Comparison of ENCODE assay signal across 14 cellular contexts in genomic region chr2:112255875-112256274, GRCh38. TPM values are rescaled to one million over a fixed set of nuclear protein-coding genes. Genes with fewer than 3 reads are reported as not detected.
A peak's percentile ranks its signal among the peaks of the same experiment; 100 is the strongest.
DNase-seq lines count a peak whose midpoint lies in the region; ATAC-seq, FAIRE-seq and TF ChIP-seq lines count a peak whose summit lies in the region.
"Had no signal": no experiment of that assay in that cellular context is flagged by ENCODE, and none has a peak within 500 bp of the region (broad histone marks: within the 10 kb centered on the region; RNA-seq: fewer than 3 reads in every experiment).

No MANE protein-coding gene starts in this region.

- H3K4me2 ChIP-seq in GM23248 (ENCODE audit: unreplicated experiment) = no peak overlapping the region
- peak overlapping the region; percentile 53 for H3K4me2 ChIP-seq in OCI-LY3 (ENCODE audit: low read length)

- no peak for TF ChIP-seq CTCF in OCI-LY3 (IDR thresholded peaks at IDR 0.05; ENCODE audit: low read depth, low read length)
- no peak for TF ChIP-seq CTCF in fibroblast of pulmonary artery (IDR thresholded peaks at IDR 0.05; ENCODE audit: low read length, missing control alignments)

- H3K27me3 ChIP-seq in GM23248 (replicated peaks; ENCODE audit: insufficient read depth) (no peaks in the 10 kb centered on the region), OCI-LY3 (ENCODE audit: low read depth, low read length) (no peaks in the 10 kb centered on the region), aorta (ENCODE audit: control insufficient read depth in 1 of 2, insufficient read depth in 2 of 2, low read length in 1 of 2) (no peaks in the 10 kb centered on the region)

- H3K36me3 ChIP-seq in GM23248 (ENCODE audit: low read depth) (no peaks in the 10 kb centered on the region), OCI-LY3 (replicated peaks; ENCODE audit: low read depth, low read length) (no peaks in the 10 kb centered on the region), aorta (ENCODE audit: control insufficient read depth in 1 of 2, insufficient read depth in 2 of 2, low read length in 1 of 2) (no peaks in the 10 kb centered on the region)

- intact Hi-C loops in aorta (cut with DNase I) = no loop called here

- in situ Hi-C loops in GM23248 (cut with MboI) = no loop called here

- no peak for ATAC-seq in aorta (ENCODE audit: low FRiP score)
- ATAC-seq: activated T-helper 17 cell treated with anti-CD3 and anti-CD28 coated beads, Interleukin-2, amount 50 U/mL, for 72 hours; stimulated activated naive CD8-positive, alpha-beta T cell treated with anti-CD3 and anti-CD28 coated beads, Interleukin-15, Interleukin-2, amounts not matched to agents 100 U/mL and 50 U/mL, for 24 hours had no signal

- 96 to 98% methylated on average over 2 of the region's 2 CpGs for WGBS in GM23248 (ENCODE audit: low coverage in 1 of 2, low lambda C conversion rate in 2 of 2, missing lambda C conversion rate in 2 of 2), 2 experiments
- 77 to 81% methylated on average over 2 of the region's 2 CpGs for WGBS in aorta, 2 donors

- H4K20me1 ChIP-seq in GM23248 (ENCODE audit: insufficient read depth) = no peaks in the 10 kb centered on the region
- 0 out of 2 replicates have a peak, but pooled peaks cover 6% of the 10 kb centered on the region for H4K20me1 ChIP-seq in OCI-LY3 (ENCODE audit: insufficient read depth, low read length)

- FAIRE-seq in GM19239 (lab: Jason Lieb, UNC) = no peak
- FAIRE-seq: astrocyte had no signal

- 0 out of 2 replicates have a peak, but pooled peaks cover 10% of the 10 kb centered on the region for H3K4me1 ChIP-seq in GM23248 (ENCODE audit: insufficient read depth)
- peaks cover 24% of the 10 kb centered on the region for H3K4me1 ChIP-seq in OCI-LY3 (ENCODE audit: low read length)
- no peaks in the 10 kb centered on the region for H3K4me1 ChIP-seq in aorta (ENCODE audit: control insufficient read depth in 1 of 2, insufficient read depth in 2 of 2, low read length in 2 of 2)

- no peaks in the 10 kb centered on the region for H3K9me3 ChIP-seq in GM23248 (ENCODE audit: low read depth)
- no peaks in the 10 kb centered on the region for H3K9me3 ChIP-seq in OCI-LY3 (ENCODE audit: insufficient read depth, low read length)
- no peaks in the 10 kb centered on the region for H3K9me3 ChIP-seq in aorta (ENCODE audit: control insufficient read depth, low read length)

- H3K27ac ChIP-seq in GM23248 = no peak overlapping the region
- H3K27ac ChIP-seq in OCI-LY3 (ENCODE audit: low read length) = no peak overlapping the region
- H3K27ac ChIP-seq in aorta (ENCODE audit: low read depth in 1 of 2, low read length in 2 of 2) = no peak overlapping the region
- H3K27ac ChIP-seq: SK-N-MC had no signal

- H3K4me3 ChIP-seq in GM23248 (no peak overlapping the region), OCI-LY3 (ENCODE audit: low read length) (0 out of 2 replicates have a peak overlapping the region, but pooled peaks have one; percentile 97), fibroblast of pulmonary artery (replicated peaks; ENCODE audit: low read depth, low read length) (no peak overlapping the region), aorta (ENCODE audit: low read length in 2 of 2) (no peak overlapping the region)

- peak overlapping the region; percentile 95; the same call in 1 of the 2 replicates for H2AFZ ChIP-seq in GM23248
- H2AFZ ChIP-seq in OCI-LY3 (ENCODE audit: low read depth, low read length) = no peak overlapping the region

- H3K9ac ChIP-seq in GM23248 = no peak overlapping the region
- H3K9ac ChIP-seq in OCI-LY3 (ENCODE audit: low read length) = no peak overlapping the region

- H3F3A ChIP-seq in GM23248 (ENCODE audit: insufficient read depth) = peaks cover 6% of the 10 kb centered on the region; the same call in 1 of the 2 replicates

- H3K79me2 ChIP-seq in GM23248 (ENCODE audit: insufficient read depth) = peaks cover 14% of the 10 kb centered on the region
- peaks cover 38% of the 10 kb centered on the region for H3K79me2 ChIP-seq in OCI-LY3 (ENCODE audit: low read length)

- no peaks in the 10 kb centered on the region for H3K9me2 ChIP-seq in GM23248 (ENCODE audit: insufficient read depth)

- DNase-seq in SIG-M5 treated with dmso at 0.1 percent for 504 hours (lab: John Stamatoyannopoulos, UW; ENCODE audit: unreplicated experiment) (peak; percentile 85), SIG-M5 (lab: John Stamatoyannopoulos, UW) (no peak), GM23248 (no peak), fibroblast of pulmonary artery (ENCODE audit: low read depth) (peak; percentile 21), aorta (no peak), GM19239 (ENCODE audit: insufficient read length, low spot score) (no peak), D341Med (ENCODE audit: low spot score) (no peak)
- DNase-seq: activated CD4-positive, alpha-beta T cell treated with anti-CD3 and anti-CD28 coated beads for 1 hour; H9; stimulated activated naive CD8-positive, alpha-beta T cell treated with anti-CD3 and anti-CD28 coated beads, Interleukin-15, Interleukin-2, amounts not matched to agents 100 U/mL and 50 U/mL, for 24 hours had no signal

RNA-seq across cellular contexts. Expression of gene ZC3H8, which starts 1.0 kb away (rescaled TPM):
- 0.51 and 2.7 TPM in 2 replicates for total RNA-seq in GM23248 (2014; rRNA removed; shearing (Covaris generic))
- polyA plus RNA-seq in GM23248 (2016; fragmentation: Nextera tagmentation; extraction: Ambion mirVana) (7.0 and 9.5 TPM in 2 replicates), aorta (1 to 10 TPM; 4.6 to 7.4 TPM)
- total RNA-seq in aorta = 10 to 100 TPM in 1 of 2 donors, 1 to 10 TPM in 1; 6.2 to 10.6 TPM

RNA-seq across cellular contexts. Expression of gene ZC3H6, which starts 19.5 kb away (rescaled TPM):
- total RNA-seq in GM23248 (2014; rRNA removed; shearing (Covaris generic)) = 2.5 and 3.3 TPM in 2 replicates
- polyA plus RNA-seq in GM23248 (2016; fragmentation: Nextera tagmentation; extraction: Ambion mirVana) (2.1 and 2.5 TPM in 2 replicates), aorta (1 to 10 TPM; 2.3 to 3.5 TPM)
- total RNA-seq in aorta = 10 to 100 TPM; 16.2 to 18.2 TPM

Comparison
In these comparisons a context has a peak if more than half of its experiments do, and no peak if none do; other contexts are left out.
1. DNase-seq: peak in SIG-M5 treated with dmso at 0.1 percent for 504 hours (single experiment) and fibroblast of pulmonary artery (single experiment); none in SIG-M5 (single experiment), GM23248 (single experiment), aorta (0 of 2), GM19239 (single experiment) and D341Med (single experiment).